Comparison of ENCODE assay signal across 22 cellular contexts in the genomic region with DNA sequence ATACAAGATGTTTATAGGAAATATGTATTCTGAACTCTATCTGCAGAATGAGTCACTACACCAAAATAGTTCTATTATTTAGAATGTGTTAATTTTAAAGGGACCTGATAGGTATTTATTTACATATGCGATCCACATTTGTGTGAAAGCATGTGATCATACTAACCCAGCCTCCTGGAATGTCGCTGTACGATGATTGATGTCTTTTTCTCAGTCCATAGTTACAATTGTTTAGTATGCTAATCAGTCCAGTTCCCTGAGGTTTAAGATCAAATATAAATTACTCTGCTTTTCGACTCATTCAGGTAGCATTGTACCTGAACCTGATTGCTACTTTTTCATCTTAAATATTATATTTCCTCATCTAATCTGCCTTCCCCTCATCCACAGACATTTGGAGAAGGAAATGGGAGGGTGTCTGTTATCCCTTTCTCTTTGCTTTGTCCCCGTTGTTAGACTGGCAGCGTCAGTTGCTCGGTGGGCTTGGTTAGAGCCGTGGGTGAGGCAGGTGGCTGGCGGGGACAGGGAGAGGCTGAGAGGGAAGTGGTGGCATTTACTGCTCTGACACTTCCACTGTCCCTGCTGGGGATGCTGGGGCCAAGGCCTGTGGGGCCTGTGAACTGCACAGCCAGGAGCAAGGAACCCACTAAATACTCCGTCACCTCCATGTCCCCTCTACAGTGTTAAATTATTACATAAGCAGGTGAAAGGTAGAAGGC. TPM values are rescaled to one million over a fixed set of nuclear protein-coding genes. Genes with fewer than 3 reads are reported as not detected.
DNase-seq lines count a peak whose midpoint lies in the region; ATAC-seq, FAIRE-seq and TF ChIP-seq lines count a peak whose summit lies in the region.
"Had no signal": no experiment of that assay in that cellular context is flagged by ENCODE, and none has a peak within 500 bp of the region (broad histone marks: within the 10 kb centered on the region; RNA-seq: fewer than 3 reads in every experiment).

No MANE protein-coding gene starts in this region.

- H3K36me3 Mint-ChIP-seq in MCF 10A (ENCODE audit: insufficient read depth, unreplicated experiment), result no peaks in the 10 kb centered on the region
- H3K36me3 Mint-ChIP-seq: CD8-positive, alpha-beta T cell had no signal

- no peak for DNase-seq in A549 (ENCODE audit: low read depth in 1 of 2, low spot score in 1 of 2)
- DNase-seq in NCI-H526 treated with DMSO at 0.1 percent for 48 hours (lab: John Stamatoyannopoulos, UW), result peak; percentile 11
- no peak for DNase-seq in MCF 10A (ENCODE audit: unreplicated experiment)
- DNase-seq in myocyte (ENCODE audit: low read depth), result peak; percentile 37
- DNase-seq in DMS153 (lab: John Stamatoyannopoulos, UW), result no peak
- DNase-seq in vagina (ENCODE audit: extremely low spot score in 2 of 2), result no peak
- DNase-seq: Calu3, DMS79, GM23248, HCEC 1CT, NCI-H1105 treated with DMSO at 0.1 percent for 48 hours, NCI-H1694, NCI-H2081 treated with DMSO at 0.1 percent for 48 hours, NCI-H510A treated with DMSO at 0.1 percent for 48 hours, NCI-H82, SW 1271 had no signal

- no peaks in the 10 kb centered on the region for H3K9me3 ChIP-seq in A549
- no peaks in the 10 kb centered on the region for H3K9me3 ChIP-seq in vagina

- H3K27me3 ChIP-seq in vagina, result no peaks in the 10 kb centered on the region

- TF ChIP-seq CTCF in A549 (IDR thresholded peaks at IDR 0.05) (no peak), MCF 10A (IDR thresholded peaks at IDR 0.05; ENCODE audit: unreplicated experiment) (no peak), vagina (IDR thresholded peaks at IDR 0.05) (no peak)

- BruUV-seq in MCF 10A (replicated peaks; lab: Mats Ljungman, UMichigan), result TSS peak; percentile 20

- H3K4me1 ChIP-seq in A549, result peaks cover 21% of the 10 kb centered on the region
- no peaks in the 10 kb centered on the region for H3K4me1 ChIP-seq in vagina

- peaks cover 10% of the 10 kb centered on the region for H3K4me1 Mint-ChIP-seq in MCF 10A (ENCODE audit: insufficient read depth, unreplicated experiment)

- no peak overlapping the region for H3K27ac Mint-ChIP-seq in MCF 10A (ENCODE audit: low read depth, unreplicated experiment)
- H3K27ac Mint-ChIP-seq: CD8-positive, alpha-beta T cell had no signal

- intact Hi-C loops in MCF 10A (cut with micrococcal nuclease), result loop anchor here (5.0 kb wide), 1 partner anchor 375 kb away; no protein-coding TSS in a partner anchor
- intact Hi-C loops in vagina (cut with DNase I), result no loop called here

- H3K4me3 Mint-ChIP-seq in MCF 10A (ENCODE audit: unreplicated experiment), result no peak overlapping the region
- H3K4me3 Mint-ChIP-seq: CD8-positive, alpha-beta T cell had no signal

- no peaks in the 10 kb centered on the region for H3K27me3 Mint-ChIP-seq in MCF 10A (ENCODE audit: insufficient read depth, unreplicated experiment)

- no peak overlapping the region for H3K4me2 ChIP-seq in A549

- CTCF ChIA-PET in A549 (lab: Yijun Ruan, JAX) (interaction anchor here (3.6 to 12.5 kb wide), 5 partner anchors 11 to 374 kb away, joined by 23 to 175 read pairs (median 35); no protein-coding TSS in a partner anchor), MCF 10A (lab: Yijun Ruan, JAX) (interaction anchor here (0.7 to 5.1 kb wide), 4 partner anchors 11 to 39 kb away, joined by 3 to 35 read pairs (median 14); no protein-coding TSS in a partner anchor)

- H3K4me3 ChIP-seq in A549 (no peak overlapping the region), vagina (no peak overlapping the region)
- H3K4me3 ChIP-seq: GM23248 had no signal

- POLR2A ChIA-PET in A549 (lab: Yijun Ruan, JAX) (no interaction called here), MCF 10A (lab: Yijun Ruan, JAX) (interaction anchor here (0.5 kb wide), 1 partner anchor 37 kb away, joined by 3 read pairs; no protein-coding TSS in a partner anchor)

- no peaks in the 10 kb centered on the region for H3K9me3 Mint-ChIP-seq in MCF 10A (ENCODE audit: unreplicated experiment)
- H3K9me3 Mint-ChIP-seq: CD8-positive, alpha-beta T cell had no signal

- no peaks in the 10 kb centered on the region for H3K36me3 ChIP-seq in vagina

- no peak for TF ChIP-seq EP300 in A549 (IDR thresholded peaks at IDR 0.05)

- FAIRE-seq in A549 (lab: Jason Lieb, UNC), result no peak
- FAIRE-seq: A204.1 had no signal

- TF ChIP-seq POLR2A in A549 (IDR thresholded peaks at IDR 0.05; ENCODE audit: low read length) (no peak), vagina (IDR thresholded peaks at IDR 0.05) (no peak)

- WGBS in A549 (ENCODE audit: missing lambda C conversion rate), result 93% methylated on average over 10 of the region's 10 CpGs

- ATAC-seq in A549 (no peak), GM18907 (IDR thresholded peaks at IDR 0.05; ENCODE audit: unreplicated experiment) (no peak), HG02840 (IDR thresholded peaks at IDR 0.05; ENCODE audit: low FRiP score, unreplicated experiment) (no peak)
- ATAC-seq: CD8-positive, alpha-beta T cell; Panc1 had no signal

- TF ChIP-seq RAD21 in A549 (conservative IDR thresholded peaks at IDR 0.05 in 1 of 2, IDR thresholded peaks at IDR 0.05 in 1 of 2), result no peak

- H3K27ac ChIP-seq in A549, result peak overlapping the region; percentile 43 to 75; a peak in 4 of 6 replicates
- H3K27ac ChIP-seq in vagina, result no peak overlapping the region
- H3K27ac ChIP-seq: GM23248 had no signal

TF ChIP-seq in A549, 52 proteins besides CTCF, POLR2A, EP300 and RAD21:
- TF ChIP-seq, protein P1, sequence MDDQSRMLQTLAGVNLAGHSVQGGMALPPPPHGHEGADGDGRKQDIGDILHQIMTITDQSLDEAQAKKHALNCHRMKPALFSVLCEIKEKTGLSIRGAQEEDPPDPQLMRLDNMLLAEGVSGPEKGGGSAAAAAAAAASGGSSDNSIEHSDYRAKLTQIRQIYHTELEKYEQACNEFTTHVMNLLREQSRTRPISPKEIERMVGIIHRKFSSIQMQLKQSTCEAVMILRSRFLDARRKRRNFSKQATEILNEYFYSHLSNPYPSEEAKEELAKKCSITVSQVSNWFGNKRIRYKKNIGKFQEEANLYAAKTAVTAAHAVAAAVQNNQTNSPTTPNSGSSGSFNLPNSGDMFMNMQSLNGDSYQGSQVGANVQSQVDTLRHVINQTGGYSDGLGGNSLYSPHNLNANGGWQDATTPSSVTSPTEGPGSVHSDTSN (IDR thresholded peaks at IDR 0.05), result no peak
- TF ChIP-seq HOXB5 (CRISPR knock-in tag; IDR thresholded peaks at IDR 0.05) (peak; percentile 80; the same call in 1 of the 2 replicates), BHLHE40 (IDR thresholded peaks at IDR 0.05; ENCODE audit: low read depth, low read length) (no peak), CBX8 (IDR thresholded peaks at IDR 0.05) (no peak), HOXA7 (CRISPR knock-in tag; IDR thresholded peaks at IDR 0.05) (no peak)
- TF ChIP-seq, protein P2, sequence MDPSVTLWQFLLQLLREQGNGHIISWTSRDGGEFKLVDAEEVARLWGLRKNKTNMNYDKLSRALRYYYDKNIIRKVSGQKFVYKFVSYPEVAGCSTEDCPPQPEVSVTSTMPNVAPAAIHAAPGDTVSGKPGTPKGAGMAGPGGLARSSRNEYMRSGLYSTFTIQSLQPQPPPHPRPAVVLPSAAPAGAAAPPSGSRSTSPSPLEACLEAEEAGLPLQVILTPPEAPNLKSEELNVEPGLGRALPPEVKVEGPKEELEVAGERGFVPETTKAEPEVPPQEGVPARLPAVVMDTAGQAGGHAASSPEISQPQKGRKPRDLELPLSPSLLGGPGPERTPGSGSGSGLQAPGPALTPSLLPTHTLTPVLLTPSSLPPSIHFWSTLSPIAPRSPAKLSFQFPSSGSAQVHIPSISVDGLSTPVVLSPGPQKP (IDR thresholded peaks at IDR 0.05; ENCODE audit: low read depth, low read length), result no peak
- TF ChIP-seq, protein P3, sequence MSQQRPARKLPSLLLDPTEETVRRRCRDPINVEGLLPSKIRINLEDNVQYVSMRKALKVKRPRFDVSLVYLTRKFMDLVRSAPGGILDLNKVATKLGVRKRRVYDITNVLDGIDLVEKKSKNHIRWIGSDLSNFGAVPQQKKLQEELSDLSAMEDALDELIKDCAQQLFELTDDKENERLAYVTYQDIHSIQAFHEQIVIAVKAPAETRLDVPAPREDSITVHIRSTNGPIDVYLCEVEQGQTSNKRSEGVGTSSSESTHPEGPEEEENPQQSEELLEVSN (IDR thresholded peaks at IDR 0.05; ENCODE audit: borderline replicate concordance, low read depth), result no peak

RNA-seq across cellular contexts. Expression of a gene that starts 27.7 kb away (rescaled TPM):
- 0.71 and 0.79 TPM in 2 replicates for polyA plus RNA-seq in A549 (2011; rRNA removed)
- polyA plus RNA-seq in A549 (2012; cell fraction: cytosol; rRNA removed), result 0.23 and 0.34 TPM in 2 replicates
- 2.4 and 3.3 TPM in 2 replicates for polyA plus RNA-seq in A549 (2012; cell fraction: nucleus; rRNA removed)
- 0.13 to 0.28 TPM (median 0.17 TPM) in 3 replicates for polyA plus RNA-seq in A549 (2017; fragmentation: RNase III; extraction: RNeasy Plus Mini Kit Qiagen cat#74134 plus additional on column Dnase treatment)
- polyA minus RNA-seq in A549 (2011; rRNA and poly(A)+ RNA removed), result 1.6 and 3.1 TPM in 2 replicates
- total RNA-seq in MCF 10A (2022), result 0.49 and 0.56 TPM in 2 replicates
- total RNA-seq in myocyte, result not detected in 2 replicates
- polyA plus RNA-seq in myocyte (2012), result 0.16 TPM
- total RNA-seq in vagina, result 0.98 TPM
- total RNA-seq: CD8-positive, alpha-beta T cell; GM23248 had no signal
- polyA plus RNA-seq: BJ had no signal

Comparison
In these comparisons a context has a peak if more than half of its experiments do, and no peak if none do; other contexts are left out.
1. DNase-seq: peak in NCI-H526 treated with DMSO at 0.1 percent for 48 hours (single experiment) and myocyte (single experiment); none in A549 (0 of 2), MCF 10A (single experiment), DMS153 (single experiment) and vagina (0 of 2).